ENCODE assay signal across 12 cellular contexts in the genomic region with DNA sequence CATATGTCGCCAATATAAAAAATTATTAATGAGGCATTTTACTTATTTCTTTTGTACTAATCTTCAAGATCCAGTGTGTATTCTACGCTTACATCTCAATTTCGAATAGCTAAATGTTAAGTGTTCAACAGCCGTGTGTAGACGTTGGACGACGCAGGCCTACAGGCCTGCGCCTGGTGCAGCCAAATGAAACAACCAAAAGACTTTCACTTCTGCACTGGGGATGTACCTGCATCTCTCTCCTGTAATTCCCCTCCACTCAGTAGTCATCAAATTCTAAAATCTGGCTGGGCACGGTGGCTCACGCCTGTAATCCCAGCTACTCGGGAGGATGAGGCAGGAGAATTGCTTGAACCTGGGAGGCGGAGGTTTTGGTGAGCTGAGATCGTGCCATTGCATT.
DNase-seq lines count a peak whose midpoint lies in the region; ATAC-seq and FAIRE-seq lines count a peak whose summit lies in the region.
"Had no signal": no experiment of that assay in that cellular context is flagged by ENCODE, and none has a peak within 500 bp of the region (broad histone marks: within the 10 kb centered on the region; RNA-seq: fewer than 3 reads in every experiment).

No MANE protein-coding gene starts in this region.

- peak overlapping the region; percentile 80 to 97 (median 95) for H3K27ac Mint-ChIP-seq in IgD-negative memory B cell

- H3K27me3 Mint-ChIP-seq in IgD-negative memory B cell = no peaks in the 10 kb centered on the region

- DNase-seq in frontal cortex (ENCODE audit: low spot score in 2 of 2) (no peak), COLO829 (ENCODE audit: low spot score) (no peak)
- DNase-seq in stimulated activated CD4-positive, alpha-beta T cell treated with anti-CD3 and anti-CD28 coated beads, Interleukin-4, amount 100 ng/mL, for 24 hours = no peak
- DNase-seq in effector CD8-positive, alpha-beta T cell (lab: John Stamatoyannopoulos, UW) = no peak
- DNase-seq: C1 segment of cervical spinal cord, IMR-90, occipital lobe had no signal

- ATAC-seq in GM18508 (IDR thresholded peaks at IDR 0.05; ENCODE audit: insufficient read depth, unreplicated experiment) = peak; percentile 49
- ATAC-seq in GM19468 (IDR thresholded peaks at IDR 0.05; ENCODE audit: extremely low read depth, unreplicated experiment) = peak; percentile 80
- ATAC-seq in HG02943 (IDR thresholded peaks at IDR 0.05; ENCODE audit: low read depth, unreplicated experiment) = peak; percentile 64

- H3K9me3 Mint-ChIP-seq in IgD-negative memory B cell = no peaks in the 10 kb centered on the region
- H3K9me3 Mint-ChIP-seq: central memory CD8-positive, alpha-beta T cell had no signal

- H3K4me3 Mint-ChIP-seq in IgD-negative memory B cell = peak overlapping the region; percentile 32 to 90 (median 78)
- H3K4me3 Mint-ChIP-seq: central memory CD8-positive, alpha-beta T cell had no signal

- FAIRE-seq in frontal cortex (lab: Jason Lieb, UNC) = no peak

- H3K4me1 Mint-ChIP-seq in IgD-negative memory B cell = peaks cover 21 to 28% (median 26%) of the 10 kb centered on the region in 3 donors
- H3K4me1 Mint-ChIP-seq: central memory CD8-positive, alpha-beta T cell had no signal

- H3K36me3 Mint-ChIP-seq in IgD-negative memory B cell = no peaks in the 10 kb centered on the region
